ENCODE assay signal across 8 cellular contexts in genomic region chr2:38581193-38582147, GRCh38. TPM values are rescaled to one million over a fixed set of nuclear protein-coding genes. Genes with fewer than 3 reads are reported as not detected.
DNase-seq lines count a peak whose midpoint lies in the region; ATAC-seq, FAIRE-seq and TF ChIP-seq lines count a peak whose summit lies in the region.

No MANE protein-coding gene starts in this region.

- intact Hi-C loops in HepG2 (cut with micrococcal nuclease; ENCODE audit: unreplicated experiment) = loop anchor here (1.0 to 2.0 kb wide), 4 partner anchors 21 to 160 kb away; partner anchors contain the start of gene HNRNPLL
- intact Hi-C loops in testis (cut with DNase I; ENCODE audit: low total_unique reads) = loop anchor here (10.0 kb wide), 1 partner anchor 153 kb away; no protein-coding TSS in a partner anchor

- peaks cover 67% of the 10 kb centered on the region for H3K79me2 ChIP-seq in HepG2 (ENCODE audit: insufficient read depth, low read length)

- no peak for TF ChIP-seq EP300 in HepG2 (IDR thresholded peaks at IDR 0.05; ENCODE audit: low read depth in 2 of 2, low read length in 2 of 2)
- no peak for TF ChIP-seq EP300 in HepG2 (CRISPR knock-in tag; IDR thresholded peaks at IDR 0.05; ENCODE audit: borderline replicate concordance)

- in situ Hi-C loops in GM13977 (cut with MboI; ENCODE audit: low pct_unique_long_range_greater_than_20kb, low sequenced_read_pairs, unreplicated experiment) = loop anchor here (10.0 kb wide), 1 partner anchor 153 kb away; no protein-coding TSS in a partner anchor
- in situ Hi-C loops in HepG2 (cut with HindIII; ENCODE audit: extremely low pct_ligation_motif_present, low pct_unique_long_range_greater_than_20kb) = no loop called here

- no peak for TF ChIP-seq POLR2A in HepG2 (IDR thresholded peaks at IDR 0.05; ENCODE audit: insufficient read depth in 1 of 2, low read depth in 2 of 2, low read length in 2 of 2)
- TF ChIP-seq POLR2A in testis (IDR thresholded peaks at IDR 0.05) = no peak

- peaks cover 20% of the 10 kb centered on the region for H4K20me1 ChIP-seq in HepG2 (ENCODE audit: insufficient read depth, low read length)

- CTCF ChIA-PET in HepG2 (lab: Yijun Ruan, JAX; ENCODE audit: low intra/inter-chr PET ratio, low total read pairs) = interaction anchor here (1.1 to 2.3 kb wide), 4 partner anchors 26 to 160 kb away, joined by 3 to 19 read pairs (median 9); no protein-coding TSS in a partner anchor

- H3K4me3 ChIP-seq in HepG2 (replicated peaks in 1 of 3; ENCODE audit: insufficient read depth in 1 of 3, low read depth in 2 of 3, low read length in 3 of 3) = no peak overlapping the region
- no peak overlapping the region for H3K4me3 ChIP-seq in testis

- TF ChIP-seq CTCF in GM13977 (IDR thresholded peaks at IDR 0.05; ENCODE audit: extremely low read depth, insufficient read depth, missing control alignments) = peak; percentile 66
- TF ChIP-seq CTCF in HepG2 (CRISPR knock-in tag; IDR thresholded peaks at IDR 0.05) = peak; percentile 81
- TF ChIP-seq CTCF in testis (IDR thresholded peaks at IDR 0.05) = peak; percentile 73 to 77 (median 74)

- H3K9ac ChIP-seq in HepG2 (ENCODE audit: insufficient read depth, low read depth, low read length) = no peak overlapping the region

- H3K4me2 ChIP-seq in HepG2 (ENCODE audit: low read depth, low read length) = no peak overlapping the region

- H3K36me3 ChIP-seq in HepG2 (replicated peaks in 1 of 2; ENCODE audit: control insufficient read depth in 1 of 2, insufficient read depth in 2 of 2, low read length in 2 of 2) (peaks cover 18 to 80% of the 10 kb centered on the region in 2 experiments), testis (ENCODE audit: low read depth, missing control alignments) (no peaks in the 10 kb centered on the region)

- H3K27me3 ChIP-seq in HepG2 (ENCODE audit: control insufficient read depth in 1 of 2, insufficient read depth in 2 of 2, low read length in 2 of 2) (no peaks in the 10 kb centered on the region), testis (no peaks in the 10 kb centered on the region)

- WGBS in HepG2 (ENCODE audit: low lambda C conversion rate) = 80% methylated on average over 9 of the region's 9 CpGs
- WGBS in testis, 2 donors = 44 to 57% methylated on average over 9 of the region's 9 CpGs

- no peak overlapping the region for H2AFZ ChIP-seq in HepG2 (ENCODE audit: low read length)

- ATAC-seq in HepG2 (peak; percentile 89), HG03135 (IDR thresholded peaks at IDR 0.05; ENCODE audit: unreplicated experiment) (no peak)

- H3K4me1 ChIP-seq in HepG2 (ENCODE audit: insufficient read depth, low read length) (peaks cover 22% of the 10 kb centered on the region), testis (peaks cover 4% of the 10 kb centered on the region)

- DNase-seq in AML-193 (lab: John Stamatoyannopoulos, UW) = peak; percentile 79
- DNase-seq in GM13977 (ENCODE audit: low spot score) = peak; percentile 21
- peak; percentile 29 for DNase-seq in NCI-H1417 treated with DMSO at 0.1 percent for 48 hours (lab: John Stamatoyannopoulos, UW)
- peak; percentile 55 for DNase-seq in SKM-1 (lab: John Stamatoyannopoulos, UW; ENCODE audit: unreplicated experiment)
- DNase-seq in HepG2 (ENCODE audit: low spot score) = peak; percentile 80
- peak; percentile 85 for DNase-seq in testis

- peak; percentile 85 for TF ChIP-seq RAD21 in HepG2 (CRISPR knock-in tag; IDR thresholded peaks at IDR 0.05)

- H3K9me3 ChIP-seq in HepG2 (ENCODE audit: low read length) (no peaks in the 10 kb centered on the region), testis (no peaks in the 10 kb centered on the region)

- POLR2A ChIA-PET in HepG2 (lab: Yijun Ruan, JAX) = interaction anchor here (0.8 to 1.9 kb wide), 7 partner anchors 17 to 170 kb away, joined by 3 to 16 read pairs (median 4); partner anchors contain the start of genes GALM and SRSF7

- BruUV-seq in HepG2 (replicated peaks; lab: Mats Ljungman, UMichigan) = TSS peak; percentile 0

- H3K27ac ChIP-seq in HepG2 (ENCODE audit: extremely low read length, insufficient read depth, low read length) (no peak overlapping the region), testis (no peak overlapping the region)

- FAIRE-seq in colon (lab: Jason Lieb, UNC) (peak; percentile 24), HepG2 (lab: Jason Lieb, UNC) (no peak)

TF ChIP-seq in HepG2, 621 proteins besides CTCF, POLR2A, EP300 and RAD21 (continues in another document):
- TF ChIP-seq GFI1 (CRISPR knock-in tag; IDR thresholded peaks at IDR 0.05; ENCODE audit: borderline replicate concordance) (no peak), RARA (CRISPR knock-in tag; IDR thresholded peaks at IDR 0.05) (no peak), PAX8 (CRISPR knock-in tag; IDR thresholded peaks at IDR 0.05; ENCODE audit: borderline replicate concordance) (no peak), FOXK1 (CRISPR knock-in tag; IDR thresholded peaks at IDR 0.05; ENCODE audit: borderline replicate concordance, low read depth) (peak; percentile 20; the same call in 1 of the 2 replicates), HOMEZ (CRISPR knock-in tag; IDR thresholded peaks at IDR 0.05; ENCODE audit: low read depth) (0 out of 2 replicates have a peak, but pooled peaks have one; percentile 29), CEBPG (CRISPR knock-in tag; IDR thresholded peaks at IDR 0.05) (peak; percentile 29; the same call in 1 of the 2 replicates), ZNF569 (CRISPR knock-in tag; IDR thresholded peaks at IDR 0.05; ENCODE audit: borderline replicate concordance) (no peak), ZNF33A (CRISPR knock-in tag; IDR thresholded peaks at IDR 0.05; ENCODE audit: borderline replicate concordance) (no peak), NKX3-1 (CRISPR knock-in tag; IDR thresholded peaks at IDR 0.05) (no peak), MBD4 (IDR thresholded peaks at IDR 0.05; ENCODE audit: borderline replicate concordance, low read length) (no peak), FOSL2 (CRISPR knock-in tag; IDR thresholded peaks at IDR 0.05) (no peak), ZNF331 (CRISPR knock-in tag; IDR thresholded peaks at IDR 0.05) (0 out of 2 replicates have a peak, but pooled peaks have one; percentile 11), CREB3 (CRISPR knock-in tag; IDR thresholded peaks at IDR 0.05) (0 out of 2 replicates have a peak, but pooled peaks have one; percentile 53), SOX6 (IDR thresholded peaks at IDR 0.05) (no peak), SOX6 (CRISPR knock-in tag; IDR thresholded peaks at IDR 0.05) (no peak), ZNF432 (CRISPR knock-in tag; IDR thresholded peaks at IDR 0.05; ENCODE audit: borderline replicate concordance) (no peak), SMAD1 (CRISPR knock-in tag; IDR thresholded peaks at IDR 0.05; ENCODE audit: borderline replicate concordance, low read depth) (no peak), ZNF17 (CRISPR knock-in tag; IDR thresholded peaks at IDR 0.05) (no peak), PHF5A (CRISPR knock-in tag; IDR thresholded peaks at IDR 0.05; ENCODE audit: low read depth, unreplicated experiment) (peak; percentile 51), FOXA1 (IDR thresholded peaks at IDR 0.05) (no peak), FOXA1 (CRISPR knock-in tag; IDR thresholded peaks at IDR 0.05) (0 out of 2 replicates have a peak, but pooled peaks have one; percentile 43)

RNA-seq across cellular contexts. Expression of gene HNRNPLL, which starts 21.3 kb away (rescaled TPM):
- total RNA-seq in HepG2 (2016; rRNA removed; fragmentation: Illumina TruSeq; extraction: Trizol) (91.9 and 103 TPM in 2 replicates), testis (10 to 100 TPM; 82.0 to 85.1 TPM)
- total RNA-seq in HepG2 (2016; cell fraction: cytosol; rRNA removed; fragmentation: Illumina TruSeq; extraction: Trizol; ENCODE audit: low read depth) = 52.7 and 54.6 TPM in 2 replicates
- 92.9 and 108 TPM in 2 replicates for total RNA-seq in HepG2 (2016; cell fraction: insoluble cytoplasmic fraction; rRNA removed; fragmentation: Illumina TruSeq; extraction: Trizol)
- total RNA-seq in HepG2 (2016; cell fraction: membrane; rRNA removed; fragmentation: Illumina TruSeq; extraction: Trizol) = 54.8 and 56.7 TPM in 2 replicates
- total RNA-seq in HepG2 (2016; cell fraction: nucleus; rRNA removed; fragmentation: Illumina TruSeq; extraction: Trizol) = 147 and 151 TPM in 2 replicates
- polyA plus RNA-seq in HepG2 (2011; rRNA removed) (34.3 and 49.4 TPM in 2 replicates), testis (ENCODE audit: insufficient read depth, low read depth, low replicate concordance) (107 TPM)
- 17.6 and 20.9 TPM in 2 replicates for polyA plus RNA-seq in HepG2 (2011; cell fraction: cytosol; rRNA removed)
- 29.2 and 34.2 TPM in 2 replicates for polyA plus RNA-seq in HepG2 (2011; cell fraction: nucleus; rRNA removed)
- 32.8 and 45.3 TPM in 2 replicates for polyA plus RNA-seq in HepG2 (2012)
- 13.0 and 17.4 TPM in 2 replicates for polyA plus RNA-seq in HepG2 (2016; cell fraction: cytosol; fragmentation: Illumina TruSeq; extraction: Trizol; ENCODE audit: low read depth)
- polyA plus RNA-seq in HepG2 (2016; cell fraction: insoluble cytoplasmic fraction; fragmentation: Illumina TruSeq; extraction: Trizol; ENCODE audit: low read depth) = 75.8 and 78.0 TPM in 2 replicates
- polyA plus RNA-seq in HepG2 (2016; cell fraction: membrane; fragmentation: Illumina TruSeq; extraction: Trizol; ENCODE audit: low read depth) = 27.6 and 27.9 TPM in 2 replicates
- 66.8 and 68.2 TPM in 2 replicates for polyA plus RNA-seq in HepG2 (2016; cell fraction: nucleus; fragmentation: Illumina TruSeq; extraction: Trizol; ENCODE audit: insufficient read depth, low read depth)
- 14.7 and 21.6 TPM in 2 replicates for polyA minus RNA-seq in HepG2 (2011; rRNA and poly(A)+ RNA removed; ENCODE audit: low replicate concordance)
- polyA minus RNA-seq in HepG2 (2011; cell fraction: cytosol; rRNA and poly(A)+ RNA removed) = 25.8 and 30.8 TPM in 2 replicates
- 227 and 258 TPM in 2 replicates for polyA minus RNA-seq in HepG2 (2011; cell fraction: nucleus; rRNA and poly(A)+ RNA removed)

Comparison
In these comparisons a context has a peak if more than half of its experiments do, and no peak if none do; other contexts are left out.
1. DNase-seq: peak in every context shown above with its lines; median percentile 85 in testis; 80 in HepG2; 79 in AML-193; 55 in SKM-1; 29 in NCI-H1417 treated with DMSO at 0.1 percent for 48 hours; 21 in GM13977.